1 cellular context compared by ENCODE assay signal in genomic region chr15:51132384-51133139, GRCh38.
TF ChIP-seq lines count a peak whose summit lies in the region.

No MANE protein-coding gene starts in this region.

TF ChIP-seq in IMR-90, 13 proteins besides CTCF, POLR2A, EP300 and RAD21 (continued from another document):
- no peak for TF ChIP-seq ELK1 (IDR thresholded peaks at IDR 0.05; ENCODE audit: borderline replicate concordance, low read depth, low read length)
TF ChIP-seq in IMR-90: peak in this region for 7.
